12 cellular contexts compared by ENCODE assay signal in genomic region chr15:95556866-95557225, GRCh38.
DNase-seq lines count a peak whose midpoint lies in the region; ATAC-seq, FAIRE-seq and TF ChIP-seq lines count a peak whose summit lies in the region.
"Had no signal": no experiment of that assay in that cellular context is flagged by ENCODE, and none has a peak within 500 bp of the region (broad histone marks: within the 10 kb centered on the region; RNA-seq: fewer than 3 reads in every experiment).

No MANE protein-coding gene starts in this region.

- H3K4me1 ChIP-seq in A673 (ENCODE audit: insufficient read depth, low read length, poor library complexity, severe bottlenecking) (peaks cover 22% of the 10 kb centered on the region), neuronal stem cell (ENCODE audit: control insufficient read depth in 2 of 2, insufficient read depth in 1 of 2, low read depth in 1 of 2, low read length in 2 of 2) (peaks cover 5 to 8% of the 10 kb centered on the region in 2 donors)
- H3K4me1 ChIP-seq: body of pancreas had no signal

- H3K18ac ChIP-seq in neuronal stem cell (ENCODE audit: low read length), result no peak overlapping the region

- H3K4ac ChIP-seq in neuronal stem cell (ENCODE audit: low read length), result no peak overlapping the region

- no peaks in the 10 kb centered on the region for H3K79me1 ChIP-seq in neuronal stem cell (ENCODE audit: low read depth, low read length)

- H3K4me3 ChIP-seq in A673 (ENCODE audit: low read depth, low read length, poor library complexity, severe bottlenecking), result peak overlapping the region; percentile 30
- no peak overlapping the region for H3K4me3 ChIP-seq in LNCaP clone FGC (ENCODE audit: low read depth, low read length)
- H3K4me3 ChIP-seq in neuronal stem cell (ENCODE audit: low read length in 2 of 2), result no peak overlapping the region
- H3K4me3 ChIP-seq: body of pancreas had no signal

- H4K91ac ChIP-seq in neuronal stem cell (ENCODE audit: low read depth, low read length, poor library complexity), result no peak overlapping the region

- H4K8ac ChIP-seq in neuronal stem cell (ENCODE audit: low read depth, low read length), result no peak overlapping the region

- TF ChIP-seq CTCF in A673 (conservative IDR thresholded peaks at IDR 0.05; ENCODE audit: low read depth, low read length) (no peak), LNCaP clone FGC (IDR thresholded peaks at IDR 0.05; ENCODE audit: control insufficient read depth, extremely low read depth, insufficient read depth) (no peak)

- no peaks in the 10 kb centered on the region for H3K9me3 ChIP-seq in A673 (ENCODE audit: low read depth, low read length, poor library complexity, severe bottlenecking)
- H3K9me3 ChIP-seq in neuronal stem cell (replicated peaks in 1 of 2; ENCODE audit: control insufficient read depth in 2 of 2, insufficient read depth in 1 of 2, low read depth in 1 of 2, low read length in 2 of 2), result no peaks in the 10 kb centered on the region
- H3K9me3 ChIP-seq: body of pancreas had no signal

- no peak overlapping the region for H2BK12ac ChIP-seq in neuronal stem cell (ENCODE audit: low read length)

- peak; percentile 85 for FAIRE-seq in endometrium (lab: Jason Lieb, UNC)

- H3K4me2 ChIP-seq in neuronal stem cell (ENCODE audit: insufficient read depth, low read length, poor library complexity, severe bottlenecking), result no peak overlapping the region

- ATAC-seq in GM21737 (IDR thresholded peaks at IDR 0.05; ENCODE audit: unreplicated experiment), result no peak
- ATAC-seq: body of pancreas had no signal

- H3K36me3 ChIP-seq in A673 (ENCODE audit: insufficient read depth, low read length, poor library complexity, severe bottlenecking), result no peaks in the 10 kb centered on the region
- H3K36me3 ChIP-seq in neuronal stem cell (replicated peaks in 1 of 2; ENCODE audit: control insufficient read depth in 2 of 2, insufficient read depth in 2 of 2, low read length in 2 of 2), result no peaks in the 10 kb centered on the region

- H3K27ac ChIP-seq in A673 (ENCODE audit: low read depth, low read length, poor library complexity, severe bottlenecking) (peak overlapping the region; percentile 73), neuronal stem cell (replicated peaks; ENCODE audit: low read length) (no peak overlapping the region)
- H3K27ac ChIP-seq: body of pancreas had no signal

- no peak overlapping the region for H3K9ac ChIP-seq in neuronal stem cell (ENCODE audit: low read depth, low read length, poor library complexity)

- POLR2A ChIA-PET in A673 (lab: Charles Lee; ENCODE audit: low non-redundant PET), result interaction anchor here (0.6 kb wide), 1 partner anchor 22 kb away, joined by 3 read pairs; no protein-coding TSS in a partner anchor

- H2BK120ac ChIP-seq in neuronal stem cell (ENCODE audit: low read depth, low read length), result no peak overlapping the region

- no peak overlapping the region for H3K23ac ChIP-seq in neuronal stem cell (ENCODE audit: low read depth, low read length, poor library complexity)

- no TSS peak for BruUV-seq in A673 (replicated peaks; lab: Mats Ljungman, UMichigan)

- DNase-seq in A673 (ENCODE audit: low spot score) (no peak), LNCaP clone FGC (ENCODE audit: low read depth) (peak; percentile 81), neuronal stem cell (ENCODE audit: low spot score) (no peak), HUDEP-2 (lab: John Stamatoyannopoulos, UW; ENCODE audit: unreplicated experiment in 76 of 76) (no peak), ACHN (no peak)
- no peak for DNase-seq in stimulated activated CD4-positive, alpha-beta T cell treated with anti-CD3 and anti-CD28 coated beads, Interleukin-2, amount 100 ng/mL, for 24 hours
- DNase-seq: activated CD8-positive, alpha-beta memory T cell treated with anti-CD3 and anti-CD28 coated beads, Interleukin-2, amount 50 U/mL, for 4 hours; body of pancreas; NCI-H2029; substantia nigra had no signal

- no peaks in the 10 kb centered on the region for H3K27me3 ChIP-seq in A673 (replicated peaks; ENCODE audit: insufficient read depth, low read depth, low read length, poor library complexity)
- no peaks in the 10 kb centered on the region for H3K27me3 ChIP-seq in neuronal stem cell (ENCODE audit: control insufficient read depth in 3 of 3, insufficient read depth in 3 of 3, low read depth in 1 of 3, low read length in 3 of 3)
- H3K27me3 ChIP-seq: body of pancreas had no signal

- H3K14ac ChIP-seq in neuronal stem cell (ENCODE audit: low read length), result no peak overlapping the region

- in situ Hi-C loops in ACHN (cut with HindIII; ENCODE audit: low pct_ligation_motif_present, low pct_unique_long_range_greater_than_20kb, low sequenced_read_pairs), result no loop called here

- intact Hi-C loops in A673 (cut with micrococcal nuclease; ENCODE audit: unreplicated experiment), result loop anchor here (2.0 kb wide), 1 partner anchor 46 kb away; no protein-coding TSS in a partner anchor

- CTCF ChIA-PET in A673 (lab: Charles Lee), result interaction anchor here (0.5 kb wide), 1 partner anchor 293 kb away, joined by 3 read pairs; no protein-coding TSS in a partner anchor

- H2AFZ ChIP-seq in neuronal stem cell (ENCODE audit: low read length), result peak overlapping the region; percentile 66

- no peak overlapping the region for H2BK5ac ChIP-seq in neuronal stem cell (ENCODE audit: low read length)

- no CpG with 5 or more reads among the region's 6 CpGs for WGBS in neuronal stem cell (ENCODE audit: extremely low coverage in 2 of 2, insufficient read length in 2 of 2, insufficient replicate concordance in 1 of 2), 2 donors

- H2AK5ac ChIP-seq in neuronal stem cell (ENCODE audit: low read depth, low read length), result no peak overlapping the region

- no peak overlapping the region for H2BK15ac ChIP-seq in neuronal stem cell (ENCODE audit: low read length)
